8 cellular contexts compared by ENCODE assay signal in the genomic region with DNA sequence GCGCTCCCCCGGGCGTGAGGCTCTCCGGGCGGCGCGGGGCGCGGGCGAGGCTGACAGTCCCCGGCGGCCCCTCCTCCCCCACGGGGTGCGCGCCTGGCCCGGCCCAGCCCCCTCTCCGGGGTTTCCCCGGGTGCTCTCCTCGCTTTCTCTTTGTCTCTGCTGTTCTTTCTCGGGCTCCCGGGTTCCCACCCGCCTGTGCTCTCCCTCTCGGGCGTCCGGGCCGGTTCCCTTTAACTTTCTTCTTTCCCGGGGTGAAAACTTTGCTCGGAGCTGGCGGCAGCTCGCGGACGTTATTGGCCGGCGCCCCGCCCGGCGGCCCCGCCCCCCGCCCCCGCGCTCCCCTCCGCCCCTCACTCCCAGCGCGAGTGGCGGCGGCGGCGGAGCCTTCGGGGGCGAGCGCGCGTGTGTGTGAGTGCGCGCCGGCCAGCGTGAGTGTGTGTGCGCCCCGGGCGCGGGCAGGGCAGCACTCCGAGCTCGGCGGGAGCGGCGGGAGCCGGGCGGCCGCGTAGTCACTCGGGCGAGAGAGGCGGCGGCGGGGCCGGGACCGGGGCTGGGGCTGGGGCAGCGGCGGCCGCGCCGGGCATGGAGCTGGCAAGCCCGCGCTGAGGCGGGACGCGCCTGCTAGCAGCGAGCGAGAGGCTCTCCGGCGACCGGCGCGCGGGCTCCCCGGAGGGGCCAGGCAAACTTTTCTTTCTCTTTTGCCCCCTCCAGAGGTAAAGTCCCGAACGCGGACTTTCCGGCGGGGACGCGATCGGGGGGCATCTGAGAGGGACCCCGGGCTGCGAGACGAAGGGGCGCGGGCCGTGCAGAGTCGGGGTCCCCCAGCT. TPM values are rescaled to one million over a fixed set of nuclear protein-coding genes. Genes with fewer than 3 reads are reported as not detected.
DNase-seq lines count a peak whose midpoint lies in the region; ATAC-seq, FAIRE-seq and TF ChIP-seq lines count a peak whose summit lies in the region.

A gene (plus strand): TSS at position 353 of the 827 bp plus-strand sequence. CDS start 864 bp downstream, outside the sequence.

- ATAC-seq in HG02884 (IDR thresholded peaks at IDR 0.05; ENCODE audit: unreplicated experiment) (peak; percentile 51), SK-N-SH treated with all-trans-retinoic acid at 6 μM for 48 hours (peak; percentile 66)

- peak; percentile 9 for FAIRE-seq in GM12892 (lab: Jason Lieb, UNC)

- peak within 1 kb of the TSS; percentile 44 for H3K4me3 ChIP-seq in astrocyte of the spinal cord (ENCODE audit: low read depth, low read length)
- H3K4me3 ChIP-seq in iPS-18a (ENCODE audit: low read length), result peak within 1 kb of the TSS; percentile 59
- H3K4me3 ChIP-seq in skin epidermis, result peak within 1 kb of the TSS; percentile 37 to 64 (median 56)

- TF ChIP-seq CTCF in astrocyte of the spinal cord (IDR thresholded peaks at IDR 0.05; ENCODE audit: low read depth, low read length), result no peak

- no peaks in the 10 kb centered on the region for H3K36me3 ChIP-seq in iPS-18a (ENCODE audit: control insufficient read depth, low read depth, low read length)

- H3K9me3 ChIP-seq in iPS-18a (ENCODE audit: control insufficient read depth, low read depth, low read length), result no peaks in the 10 kb centered on the region

- in situ Hi-C loops in astrocyte of the spinal cord (cut with HindIII; ENCODE audit: low sequenced_read_pairs), result no loop called here

- peaks cover 34% of the 10 kb centered on the region for H3K4me1 ChIP-seq in iPS-18a (ENCODE audit: control insufficient read depth, low read depth, low read length)

- H3K27ac ChIP-seq in iPS-18a (ENCODE audit: low read length) (no peak within 1 kb of the TSS), skin epidermis (peak within 1 kb of the TSS in 19 of 21 experiments; percentile 7 to 78 (median 46))

- no peak within 1 kb of the TSS for H3K9ac ChIP-seq in iPS-18a (ENCODE audit: low read length)

- H3K27me3 ChIP-seq in iPS-18a (ENCODE audit: control insufficient read depth, insufficient read depth, low read length), result peaks cover 99% of the 10 kb centered on the region

- DNase-seq in GM12892 (ENCODE audit: insufficient read length) (peak; percentile 82), astrocyte of the spinal cord (ENCODE audit: low read depth, low spot score) (no peak), COR-L47 (lab: John Stamatoyannopoulos, UW) (no peak), NCI-H2171 (lab: John Stamatoyannopoulos, UW) (no peak)

- no peak for TF ChIP-seq POLR2A in GM12892 (IDR thresholded peaks at IDR 0.05; ENCODE audit: low read depth, low read length)

TF ChIP-seq in SK-N-SH treated with all-trans-retinoic acid at 6 μM for 48 hours, 23 proteins besides CTCF, POLR2A, EP300 and RAD21:
- no peak for TF ChIP-seq OSR1 (CRISPR knock-in tag; IDR thresholded peaks at IDR 0.05)
- no peak for TF ChIP-seq TCF4 (CRISPR knock-in tag; IDR thresholded peaks at IDR 0.05; ENCODE audit: borderline replicate concordance)
- TF ChIP-seq TOX (CRISPR knock-in tag; IDR thresholded peaks at IDR 0.05; ENCODE audit: borderline replicate concordance), result no peak
- no peak for TF ChIP-seq ZC3H10 (CRISPR knock-in tag; IDR thresholded peaks at IDR 0.05)
- TF ChIP-seq PPARA (CRISPR knock-in tag; IDR thresholded peaks at IDR 0.05; ENCODE audit: borderline replicate concordance), result no peak
- TF ChIP-seq, protein P1, sequence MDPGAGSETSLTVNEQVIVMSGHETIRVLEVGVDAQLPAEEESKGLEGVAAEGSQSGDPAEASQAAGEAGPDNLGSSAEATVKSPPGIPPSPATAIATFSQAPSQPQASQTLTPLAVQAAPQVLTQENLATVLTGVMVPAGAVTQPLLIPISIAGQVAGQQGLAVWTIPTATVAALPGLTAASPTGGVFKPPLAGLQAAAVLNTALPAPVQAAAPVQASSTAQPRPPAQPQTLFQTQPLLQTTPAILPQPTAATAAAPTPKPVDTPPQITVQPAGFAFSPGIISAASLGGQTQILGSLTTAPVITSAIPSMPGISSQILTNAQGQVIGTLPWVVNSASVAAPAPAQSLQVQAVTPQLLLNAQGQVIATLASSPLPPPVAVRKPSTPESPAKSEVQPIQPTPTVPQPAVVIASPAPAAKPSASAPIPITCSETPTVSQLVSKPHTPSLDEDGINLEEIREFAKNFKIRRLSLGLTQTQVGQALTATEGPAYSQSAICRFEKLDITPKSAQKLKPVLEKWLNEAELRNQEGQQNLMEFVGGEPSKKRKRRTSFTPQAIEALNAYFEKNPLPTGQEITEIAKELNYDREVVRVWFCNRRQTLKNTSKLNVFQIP (CRISPR knock-in tag; IDR thresholded peaks at IDR 0.05; ENCODE audit: borderline replicate concordance, low read depth), result no peak
- TF ChIP-seq ZNF70 (CRISPR knock-in tag; IDR thresholded peaks at IDR 0.05), result no peak
- no peak for TF ChIP-seq CSDC2 (CRISPR knock-in tag; IDR thresholded peaks at IDR 0.05)
- no peak for TF ChIP-seq ZFP30 (CRISPR knock-in tag; IDR thresholded peaks at IDR 0.05)

RNA-seq across cellular contexts. Expression of the gene that starts here (rescaled TPM):
- 0.40 TPM for polyA plus RNA-seq in GM12892 (2012; ENCODE audit: missing spikeins)
